In the genomic region with DNA sequence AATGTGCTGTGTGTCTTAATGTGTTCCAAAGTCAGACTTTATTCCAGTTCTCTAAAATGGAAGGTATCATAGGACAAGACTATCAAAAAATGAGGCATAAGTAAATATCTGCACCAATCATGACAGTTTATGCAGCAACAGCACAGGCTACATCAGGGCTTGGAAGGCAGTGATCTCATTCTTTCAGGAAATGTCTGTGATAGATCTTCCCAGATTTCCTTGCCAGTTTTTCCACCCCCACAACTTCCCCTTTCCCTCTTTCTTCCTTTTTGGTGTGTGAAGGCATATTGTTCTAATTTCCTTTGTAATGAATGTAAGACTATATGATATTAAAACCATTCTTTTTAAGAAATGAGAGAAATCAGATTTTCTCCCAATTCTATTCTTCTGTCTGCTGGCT, we compare ENCODE assay signal across 18 cellular contexts.
"Had no signal": no experiment of that assay in that cellular context is flagged by ENCODE, and none has a peak within 500 bp of the region (broad histone marks: within the 10 kb centered on the region; RNA-seq: fewer than 3 reads in every experiment).

No MANE protein-coding gene starts in this region.

- H3K4me3 Mint-ChIP-seq: activated B cell treated with CpG ODN at 0.5 μM for 24 hours; activated CD4-positive, alpha-beta T cell treated with anti-CD3 and anti-CD28 coated beads, Interleukin-2, amount 10 ng/mL, durations not matched to agents 24 days and 14 days; activated naive CD8-positive, alpha-beta T cell treated with anti-CD3 and anti-CD28 coated beads, Interleukin-2, amount 10 ng/mL, durations not matched to agents 7 days and 5 days; activated T-helper 1 cell treated with anti-CD3 and anti-CD28 coated beads, Interleukin-12 subunit alpha, Interleukin-12 subunit beta, Interleukin-2, Interleukin-4 antibody, amounts not matched to agents 30 ng/mL and 10 ng/mL and 1 ng/mL, durations not matched to agents 14 hours and 24 hours and 36 hours; naive B cell; stimulated activated effector memory CD8-positive, alpha-beta T cell treated with anti-CD3 and anti-CD28 coated beads, Interleukin-12 subunit alpha, Interleukin-12 subunit beta, amount 100 ng/mL, for 72 hours; T-helper 1 cell treated with Interleukin-12 subunit alpha and Interleukin-12 subunit beta and Interleukin-4 antibody, amounts not matched to agents 30 μg/mL and 1 μg/mL, for 36 hours had no signal

- H3K27ac Mint-ChIP-seq: activated B cell treated with CpG ODN at 0.5 μM for 24 hours; activated CD4-positive, alpha-beta T cell treated with anti-CD3 and anti-CD28 coated beads, Interleukin-2, amount 10 ng/mL, durations not matched to agents 24 days and 14 days; activated naive CD8-positive, alpha-beta T cell treated with anti-CD3 and anti-CD28 coated beads, Interleukin-2, amount 10 ng/mL, durations not matched to agents 7 days and 5 days; activated T-helper 1 cell treated with anti-CD3 and anti-CD28 coated beads, Interleukin-12 subunit alpha, Interleukin-12 subunit beta, Interleukin-2, Interleukin-4 antibody, amounts not matched to agents 30 ng/mL and 10 ng/mL and 1 ng/mL, durations not matched to agents 14 hours and 24 hours and 36 hours; naive B cell; stimulated activated effector memory CD8-positive, alpha-beta T cell treated with anti-CD3 and anti-CD28 coated beads, Interleukin-12 subunit alpha, Interleukin-12 subunit beta, amount 100 ng/mL, for 72 hours; T-helper 1 cell treated with Interleukin-12 subunit alpha and Interleukin-12 subunit beta and Interleukin-4 antibody, amounts not matched to agents 30 μg/mL and 1 μg/mL, for 36 hours had no signal

- H3K4me1 Mint-ChIP-seq: activated B cell treated with CpG ODN at 0.5 μM for 24 hours; activated CD4-positive, alpha-beta T cell treated with anti-CD3 and anti-CD28 coated beads, Interleukin-2, amount 10 ng/mL, durations not matched to agents 24 days and 14 days; activated naive CD8-positive, alpha-beta T cell treated with anti-CD3 and anti-CD28 coated beads, Interleukin-2, amount 10 ng/mL, durations not matched to agents 7 days and 5 days; naive B cell; stimulated activated effector memory CD8-positive, alpha-beta T cell treated with anti-CD3 and anti-CD28 coated beads, Interleukin-12 subunit alpha, Interleukin-12 subunit beta, amount 100 ng/mL, for 72 hours had no signal

- H3K9ac ChIP-seq: parathyroid adenoma had no signal

- H3K79me2 ChIP-seq: parathyroid adenoma had no signal

- H3K36me3 Mint-ChIP-seq: activated naive CD8-positive, alpha-beta T cell treated with anti-CD3 and anti-CD28 coated beads, Interleukin-2, amount 10 ng/mL, durations not matched to agents 7 days and 5 days; naive B cell; stimulated activated effector memory CD8-positive, alpha-beta T cell treated with anti-CD3 and anti-CD28 coated beads, Interleukin-12 subunit alpha, Interleukin-12 subunit beta, amount 100 ng/mL, for 72 hours had no signal

- H3K27me3 Mint-ChIP-seq: activated B cell treated with CpG ODN at 0.5 μM for 24 hours; activated CD4-positive, alpha-beta T cell treated with anti-CD3 and anti-CD28 coated beads, Interleukin-2, amount 10 ng/mL, durations not matched to agents 24 days and 14 days had no signal

- H3K9me3 ChIP-seq: gastrocnemius medialis, neutrophil, thoracic aorta, upper lobe of right lung had no signal

- H3K27ac ChIP-seq: gastrocnemius medialis, neutrophil, parathyroid adenoma, thoracic aorta, upper lobe of right lung had no signal

- H3K4me1 ChIP-seq: parathyroid adenoma, upper lobe of right lung had no signal

- H2AFZ ChIP-seq: parathyroid adenoma had no signal

- DNase-seq: activated B cell treated with CpG ODN at 0.5 μM for 24 hours; activated CD4-positive, alpha-beta T cell treated with anti-CD3 and anti-CD28 coated beads, Interleukin-2, amount 10 ng/mL, durations not matched to agents 24 days and 14 days; activated CD8-positive, alpha-beta memory T cell treated with anti-CD3 and anti-CD28 coated beads, Interleukin-2, amount 50 U/mL, for 48 hours; activated naive CD4-positive, alpha-beta T cell; activated naive CD8-positive, alpha-beta T cell treated with anti-CD3 and anti-CD28 coated beads, Interleukin-2, amount 10 ng/mL, durations not matched to agents 7 days and 5 days; aorta; gastrocnemius medialis; mammary epithelial cell; naive B cell; retina; upper lobe of right lung had no signal

- FAIRE-seq: islet of Langerhans had no signal

- H3K9me3 Mint-ChIP-seq: activated CD4-positive, alpha-beta T cell treated with anti-CD3 and anti-CD28 coated beads, Interleukin-2, amount 10 ng/mL, durations not matched to agents 24 days and 14 days; activated naive CD8-positive, alpha-beta T cell treated with anti-CD3 and anti-CD28 coated beads, Interleukin-2, amount 10 ng/mL, durations not matched to agents 7 days and 5 days; stimulated activated effector memory CD8-positive, alpha-beta T cell treated with anti-CD3 and anti-CD28 coated beads, Interleukin-12 subunit alpha, Interleukin-12 subunit beta, amount 100 ng/mL, for 72 hours had no signal

- H3K27me3 ChIP-seq: gastrocnemius medialis, neutrophil, upper lobe of right lung had no signal

- H3K36me3 ChIP-seq: gastrocnemius medialis, neutrophil, thoracic aorta, upper lobe of right lung had no signal

- H3K4me3 ChIP-seq: gastrocnemius medialis, thoracic aorta, upper lobe of right lung had no signal
